ENCODE assay signal across 9 cellular contexts in the genomic region with DNA sequence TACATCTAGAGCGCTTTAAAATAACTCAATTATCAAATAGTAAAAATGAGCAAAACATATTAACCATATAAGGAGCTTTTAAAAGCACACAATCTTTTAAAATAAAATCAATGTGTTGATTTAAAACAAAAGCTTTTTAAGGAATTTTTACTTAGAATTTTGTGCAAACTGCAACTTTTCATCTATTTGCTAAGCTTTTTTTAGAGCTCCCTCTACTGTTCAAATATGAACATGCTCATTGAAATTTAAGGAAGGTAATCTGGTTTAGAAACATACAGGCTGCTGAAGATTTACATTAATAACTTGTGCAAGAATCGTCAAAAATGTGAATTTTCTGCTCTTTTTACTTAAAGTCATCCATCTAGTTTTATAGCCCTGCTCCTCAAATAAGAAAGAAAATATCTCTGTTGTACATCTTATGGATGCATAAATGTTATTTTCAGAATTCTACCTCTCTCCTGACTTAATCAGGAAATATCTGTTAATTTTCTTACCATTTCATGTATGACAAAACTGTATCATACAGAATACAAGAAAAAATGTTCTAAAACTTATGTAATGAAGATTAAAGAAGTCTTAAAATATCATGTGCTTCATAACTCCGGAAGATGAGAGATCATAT.
DNase-seq lines count a peak whose midpoint lies in the region; ATAC-seq, FAIRE-seq and TF ChIP-seq lines count a peak whose summit lies in the region.
"Had no signal": no experiment of that assay in that cellular context is flagged by ENCODE, and none has a peak within 500 bp of the region (broad histone marks: within the 10 kb centered on the region; RNA-seq: fewer than 3 reads in every experiment).

No MANE protein-coding gene starts in this region.

- peak; percentile 67 for FAIRE-seq in RCC 7860 (lab: Jason Lieb, UNC)

- intact Hi-C loops in left cardiac atrium (cut with DNase I) (loop anchor here in 1 of 2 donors (5.0 kb wide), 2 partner anchors 208 to 543 kb away; no protein-coding TSS in a partner anchor), transverse colon (cut with DNase I; ENCODE audit: low total_unique reads) (no loop called here)

- TF ChIP-seq CTCF in cardiac muscle cell (IDR thresholded peaks at IDR 0.05; ENCODE audit: low read depth, low read length) (peak; percentile 45), foreskin fibroblast (IDR thresholded peaks at IDR 0.05; ENCODE audit: low read depth, low read length) (peak; percentile 56), transverse colon (IDR thresholded peaks at IDR 0.05) (peak in 4 of 5 experiments; percentile 14 to 53 (median 48))

- in situ Hi-C loops in transverse colon (cut with MboI; ENCODE audit: low pct_ligation_motif_present in 1 of 4, low pct_unique_long_range_greater_than_20kb in 1 of 4, low sequenced_read_pairs in 3 of 4) = no loop called here

- ATAC-seq in left cardiac atrium = no peak
- no peak for ATAC-seq in GM21447 (IDR thresholded peaks at IDR 0.05; ENCODE audit: unreplicated experiment)

- WGBS in transverse colon (ENCODE audit: low coverage in 1 of 2), 2 donors = 47 to 53% methylated on average over 3 of the region's 3 CpGs

- H3K9me3 ChIP-seq in cardiac muscle cell (ENCODE audit: low read depth) (no peaks in the 10 kb centered on the region), transverse colon (no peaks in the 10 kb centered on the region)

- TF ChIP-seq POLR2A in transverse colon (IDR thresholded peaks at IDR 0.05) = no peak

- H3K36me3 ChIP-seq in cardiac muscle cell (no peaks in the 10 kb centered on the region), transverse colon (no peaks in the 10 kb centered on the region)

- H3K4me3 ChIP-seq in cardiac muscle cell (no peak overlapping the region), foreskin fibroblast (ENCODE audit: low read depth in 1 of 2, low read length in 2 of 2) (no peak overlapping the region), transverse colon (no peak overlapping the region)

- H3K27ac ChIP-seq in cardiac muscle cell (no peak overlapping the region), transverse colon (no peak overlapping the region)

- TF ChIP-seq EP300 in transverse colon (IDR thresholded peaks at IDR 0.05; ENCODE audit: low read depth) = no peak

- H3K4me1 ChIP-seq in cardiac muscle cell (ENCODE audit: low read depth) (no peaks in the 10 kb centered on the region), transverse colon (no peaks in the 10 kb centered on the region)

- peak; percentile 3 to 44 for DNase-seq in cardiac muscle cell (ENCODE audit: low read depth in 1 of 2, low spot score in 1 of 2)
- DNase-seq in left cardiac atrium = no peak
- DNase-seq in RCC 7860 (ENCODE audit: low spot score) = peak; percentile 13
- peak in 1 of 2 donors; percentile 42 for DNase-seq in foreskin fibroblast
- no peak for DNase-seq in transverse colon
- no peak for DNase-seq in NCI-H128 (lab: John Stamatoyannopoulos, UW; ENCODE audit: unreplicated experiment)
- DNase-seq in activated CD4-positive, alpha-beta T cell treated with anti-CD3 and anti-CD28 coated beads for 4 hours = no peak
- DNase-seq: stimulated activated CD4-positive, alpha-beta T cell treated with anti-CD3 and anti-CD28 coated beads, Interleukin-4, amount 100 ng/mL, for 24 hours had no signal

- H3K27me3 ChIP-seq in cardiac muscle cell = peaks cover 13% of the 10 kb centered on the region
- no peaks in the 10 kb centered on the region for H3K27me3 ChIP-seq in transverse colon

Comparison
In these comparisons a context has a peak if more than half of its experiments do, and no peak if none do; other contexts are left out.
1. DNase-seq: peak in cardiac muscle cell (2 of 2) and RCC 7860 (single experiment); none in left cardiac atrium (single experiment), transverse colon (single experiment), NCI-H128 (single experiment) and activated CD4-positive, alpha-beta T cell treated with anti-CD3 and anti-CD28 coated beads for 4 hours (0 of 2).
2. Peak in every context shown above with its lines, with median percentiles within 50 percentile points of each other: CTCF ChIP-seq.